Comparison of ENCODE assay signal across 1 cellular context in genomic region chr15:71239592-71240364, GRCh38.
TF ChIP-seq lines count a peak whose summit lies in the region.

No MANE protein-coding gene starts in this region.

TF ChIP-seq in H1, 55 proteins besides CTCF, POLR2A, EP300 and RAD21:
- TF ChIP-seq TAF7 (optimal IDR thresholded peaks at IDR 0.05; ENCODE audit: borderline replicate concordance, low read depth, low read length) (no peak), FOSL1 (IDR thresholded peaks at IDR 0.05; ENCODE audit: insufficient read depth, low read depth, low read length) (no peak), ATF2 (IDR thresholded peaks at IDR 0.05; ENCODE audit: low read length) (no peak), JUND (IDR thresholded peaks at IDR 0.05; ENCODE audit: low read length) (no peak), CHD1 (IDR thresholded peaks at IDR 0.05; ENCODE audit: low read depth, low read length) (no peak), CBX5 (IDR thresholded peaks at IDR 0.05; ENCODE audit: low read depth, low read length) (no peak), GTF2F1 (IDR thresholded peaks at IDR 0.05; ENCODE audit: borderline replicate concordance, low read depth, low read length) (no peak), RFX5 (IDR thresholded peaks at IDR 0.05; ENCODE audit: borderline replicate concordance, low read depth, low read length) (no peak), YY1 (IDR thresholded peaks at IDR 0.05; ENCODE audit: low read depth, low read length) (no peak), KDM5A (IDR thresholded peaks at IDR 0.05; ENCODE audit: low read length) (no peak), RBBP5 (IDR thresholded peaks at IDR 0.05; ENCODE audit: borderline replicate concordance, low read depth, low read length) (no peak)
